1 cellular context compared by ENCODE assay signal in genomic region chr11:61948505-61948904, GRCh38.
TF ChIP-seq lines count a peak whose summit lies in the region.

No MANE protein-coding gene starts in this region.

TF ChIP-seq in K562, 482 proteins besides CTCF, POLR2A, EP300 and RAD21:
- peak; percentile 90 for TF ChIP-seq CEBPB (tag; IDR thresholded peaks at IDR 0.05)
- no peak for TF ChIP-seq DMBX1 (CRISPR knock-in tag; IDR thresholded peaks at IDR 0.05; ENCODE audit: borderline replicate concordance)
- TF ChIP-seq GABPB2 (CRISPR knock-in tag; conservative IDR thresholded peaks at IDR 0.05): no peak
- peak; percentile 65 for TF ChIP-seq RBM25 (IDR thresholded peaks at IDR 0.05; ENCODE audit: low read depth, low read length, severe bottlenecking)
- TF ChIP-seq PKNOX1 (IDR thresholded peaks at IDR 0.05): peak; percentile 29; the same call in 1 of the 2 replicates
- TF ChIP-seq CEBPG (CRISPR knock-in tag; IDR thresholded peaks at IDR 0.05): no peak
- peak; percentile 67 to 84 for TF ChIP-seq CEBPG (tag; conservative IDR thresholded peaks at IDR 0.05 in 1 of 2, IDR thresholded peaks at IDR 0.05 in 1 of 2)
- TF ChIP-seq MBD2 (IDR thresholded peaks at IDR 0.05; ENCODE audit: borderline replicate concordance, low read depth): no peak
- TF ChIP-seq ATF7 (IDR thresholded peaks at IDR 0.05): no peak
- no peak for TF ChIP-seq MNT (conservative IDR thresholded peaks at IDR 0.05)
- no peak for TF ChIP-seq ZNF140 (CRISPR knock-in tag; IDR thresholded peaks at IDR 0.05)
- TF ChIP-seq TAF1 (IDR thresholded peaks at IDR 0.05; ENCODE audit: control insufficient read depth, extremely low read depth, insufficient read depth, low read length, severe bottlenecking): no peak
- TF ChIP-seq MEIS2 (IDR thresholded peaks at IDR 0.05; ENCODE audit: partially characterized antibody): peak; percentile 48
- TF ChIP-seq LARP7 (IDR thresholded peaks at IDR 0.05): no peak
- TF ChIP-seq ADNP (tag; IDR thresholded peaks at IDR 0.05): no peak
